1 cellular context compared by ENCODE assay signal in genomic region chr17:68437979-68438877, GRCh38.
A peak's percentile ranks its signal among the peaks of the same experiment; 100 is the strongest.
TF ChIP-seq lines count a peak whose summit lies in the region.

No MANE protein-coding gene starts in this region.

TF ChIP-seq in K562, 482 proteins besides CTCF, POLR2A, EP300 and RAD21 (continued from another document and continues in another):
- TF ChIP-seq DMBX1 (CRISPR knock-in tag; IDR thresholded peaks at IDR 0.05; ENCODE audit: borderline replicate concordance), result peak; percentile 74
- TF ChIP-seq FIP1L1 (IDR thresholded peaks at IDR 0.05; ENCODE audit: low read depth, low read length, poor library complexity, severe bottlenecking), result no peak
- TF ChIP-seq CBX5 (IDR thresholded peaks at IDR 0.05; ENCODE audit: borderline replicate concordance, low read depth), result no peak
- TF ChIP-seq, protein P1, sequence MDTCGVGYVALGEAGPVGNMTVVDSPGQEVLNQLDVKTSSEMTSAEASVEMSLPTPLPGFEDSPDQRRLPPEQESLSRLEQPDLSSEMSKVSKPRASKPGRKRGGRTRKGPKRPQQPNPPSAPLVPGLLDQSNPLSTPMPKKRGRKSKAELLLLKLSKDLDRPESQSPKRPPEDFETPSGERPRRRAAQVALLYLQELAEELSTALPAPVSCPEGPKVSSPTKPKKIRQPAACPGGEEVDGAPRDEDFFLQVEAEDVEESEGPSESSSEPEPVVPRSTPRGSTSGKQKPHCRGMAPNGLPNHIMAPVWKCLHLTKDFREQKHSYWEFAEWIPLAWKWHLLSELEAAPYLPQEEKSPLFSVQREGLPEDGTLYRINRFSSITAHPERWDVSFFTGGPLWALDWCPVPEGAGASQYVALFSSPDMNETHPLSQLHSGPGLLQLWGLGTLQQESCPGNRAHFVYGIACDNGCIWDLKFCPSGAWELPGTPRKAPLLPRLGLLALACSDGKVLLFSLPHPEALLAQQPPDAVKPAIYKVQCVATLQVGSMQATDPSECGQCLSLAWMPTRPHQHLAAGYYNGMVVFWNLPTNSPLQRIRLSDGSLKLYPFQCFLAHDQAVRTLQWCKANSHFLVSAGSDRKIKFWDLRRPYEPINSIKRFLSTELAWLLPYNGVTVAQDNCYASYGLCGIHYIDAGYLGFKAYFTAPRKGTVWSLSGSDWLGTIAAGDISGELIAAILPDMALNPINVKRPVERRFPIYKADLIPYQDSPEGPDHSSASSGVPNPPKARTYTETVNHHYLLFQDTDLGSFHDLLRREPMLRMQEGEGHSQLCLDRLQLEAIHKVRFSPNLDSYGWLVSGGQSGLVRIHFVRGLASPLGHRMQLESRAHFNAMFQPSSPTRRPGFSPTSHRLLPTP (IDR thresholded peaks at IDR 0.05; ENCODE audit: borderline replicate concordance, extremely low read depth, insufficient read length), result no peak
- TF ChIP-seq ZNF436 (CRISPR knock-in tag; IDR thresholded peaks at IDR 0.05), result no peak
- peak in 1 of 2 experiments; percentile 50 for TF ChIP-seq E2F6 (IDR thresholded peaks at IDR 0.05; ENCODE audit: borderline replicate concordance in 1 of 2, extremely low read depth in 1 of 2, insufficient read depth in 1 of 2, insufficient read length in 1 of 2, low read depth in 1 of 2, low read length in 1 of 2, poor library complexity in 1 of 2, severe bottlenecking in 1 of 2)
- TF ChIP-seq TBL1XR1 (IDR thresholded peaks at IDR 0.05; ENCODE audit: low read length in 2 of 2), result peak in 1 of 2 experiments; percentile 64; a peak in 2 of 4 replicates
- TF ChIP-seq PREB (CRISPR knock-in tag; IDR thresholded peaks at IDR 0.05), result no peak
- TF ChIP-seq MTA1 (IDR thresholded peaks at IDR 0.05; ENCODE audit: borderline replicate concordance), result no peak
- peak; percentile 44; the same call in 1 of the 2 replicates for TF ChIP-seq NR2C1 (IDR thresholded peaks at IDR 0.05)
- TF ChIP-seq NR2C1 (tag; IDR thresholded peaks at IDR 0.05), result peak; percentile 75
- no peak for TF ChIP-seq POLR2AphosphoS2 (IDR thresholded peaks at IDR 0.05; ENCODE audit: low read length)
- TF ChIP-seq, protein P2, sequence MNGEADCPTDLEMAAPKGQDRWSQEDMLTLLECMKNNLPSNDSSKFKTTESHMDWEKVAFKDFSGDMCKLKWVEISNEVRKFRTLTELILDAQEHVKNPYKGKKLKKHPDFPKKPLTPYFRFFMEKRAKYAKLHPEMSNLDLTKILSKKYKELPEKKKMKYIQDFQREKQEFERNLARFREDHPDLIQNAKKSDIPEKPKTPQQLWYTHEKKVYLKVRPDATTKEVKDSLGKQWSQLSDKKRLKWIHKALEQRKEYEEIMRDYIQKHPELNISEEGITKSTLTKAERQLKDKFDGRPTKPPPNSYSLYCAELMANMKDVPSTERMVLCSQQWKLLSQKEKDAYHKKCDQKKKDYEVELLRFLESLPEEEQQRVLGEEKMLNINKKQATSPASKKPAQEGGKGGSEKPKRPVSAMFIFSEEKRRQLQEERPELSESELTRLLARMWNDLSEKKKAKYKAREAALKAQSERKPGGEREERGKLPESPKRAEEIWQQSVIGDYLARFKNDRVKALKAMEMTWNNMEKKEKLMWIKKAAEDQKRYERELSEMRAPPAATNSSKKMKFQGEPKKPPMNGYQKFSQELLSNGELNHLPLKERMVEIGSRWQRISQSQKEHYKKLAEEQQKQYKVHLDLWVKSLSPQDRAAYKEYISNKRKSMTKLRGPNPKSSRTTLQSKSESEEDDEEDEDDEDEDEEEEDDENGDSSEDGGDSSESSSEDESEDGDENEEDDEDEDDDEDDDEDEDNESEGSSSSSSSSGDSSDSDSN (IDR thresholded peaks at IDR 0.05; ENCODE audit: borderline replicate concordance in 1 of 2, low read depth in 2 of 2, low read length in 2 of 2), result 0 out of 4 replicates have a peak, but pooled peaks of 1 of the 2 experiments have one; percentile 59
- TF ChIP-seq, protein P3, sequence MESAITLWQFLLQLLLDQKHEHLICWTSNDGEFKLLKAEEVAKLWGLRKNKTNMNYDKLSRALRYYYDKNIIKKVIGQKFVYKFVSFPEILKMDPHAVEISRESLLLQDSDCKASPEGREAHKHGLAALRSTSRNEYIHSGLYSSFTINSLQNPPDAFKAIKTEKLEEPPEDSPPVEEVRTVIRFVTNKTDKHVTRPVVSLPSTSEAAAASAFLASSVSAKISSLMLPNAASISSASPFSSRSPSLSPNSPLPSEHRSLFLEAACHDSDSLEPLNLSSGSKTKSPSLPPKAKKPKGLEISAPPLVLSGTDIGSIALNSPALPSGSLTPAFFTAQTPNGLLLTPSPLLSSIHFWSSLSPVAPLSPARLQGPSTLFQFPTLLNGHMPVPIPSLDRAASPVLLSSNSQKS (CRISPR knock-in tag; IDR thresholded peaks at IDR 0.05), result no peak
- no peak for TF ChIP-seq ARID2 (IDR thresholded peaks at IDR 0.05)
- peak; percentile 83 for TF ChIP-seq ZNF76 (CRISPR knock-in tag; IDR thresholded peaks at IDR 0.05; ENCODE audit: borderline replicate concordance)
- TF ChIP-seq TCFL5 (CRISPR knock-in tag; conservative IDR thresholded peaks at IDR 0.05), result no peak
- TF ChIP-seq ZNF583 (CRISPR knock-in tag; IDR thresholded peaks at IDR 0.05), result 0 out of 2 replicates have a peak, but pooled peaks have one; percentile 41
- TF ChIP-seq ZNF561 (CRISPR knock-in tag; conservative IDR thresholded peaks at IDR 0.05), result no peak
- peak; percentile 22; the same call in 1 of the 2 replicates for TF ChIP-seq MTA3 (IDR thresholded peaks at IDR 0.05; ENCODE audit: borderline replicate concordance)
- 0 out of 2 replicates have a peak, but pooled peaks have one; percentile 8 for TF ChIP-seq BRD4 (IDR thresholded peaks at IDR 0.05)
- no peak for TF ChIP-seq CSDE1 (IDR thresholded peaks at IDR 0.05)
- TF ChIP-seq ILF3 (IDR thresholded peaks at IDR 0.05; ENCODE audit: borderline replicate concordance), result no peak
- no peak for TF ChIP-seq ZSCAN29 (IDR thresholded peaks at IDR 0.05)
- TF ChIP-seq SREBF2 (CRISPR knock-in tag; IDR thresholded peaks at IDR 0.05), result no peak
- TF ChIP-seq HDAC6 (IDR thresholded peaks at IDR 0.05; ENCODE audit: low read depth, low read length), result no peak
- no peak for TF ChIP-seq ZNF133 (CRISPR knock-in tag; IDR thresholded peaks at IDR 0.05)
- no peak for TF ChIP-seq ZNF3 (CRISPR knock-in tag; IDR thresholded peaks at IDR 0.05)
- no peak for TF ChIP-seq E2F5 (CRISPR knock-in tag; IDR thresholded peaks at IDR 0.05)
- TF ChIP-seq NFYB (IDR thresholded peaks at IDR 0.05; ENCODE audit: extremely low read depth, insufficient read length), result no peak
- TF ChIP-seq PHF20 (IDR thresholded peaks at IDR 0.05; ENCODE audit: partially characterized antibody), result no peak
- TF ChIP-seq DLX4 (CRISPR knock-in tag; IDR thresholded peaks at IDR 0.05), result no peak
- TF ChIP-seq RBM39 (optimal IDR thresholded peaks at IDR 0.05; ENCODE audit: low read depth, low read length), result no peak
- TF ChIP-seq MAFK (IDR thresholded peaks at IDR 0.05; ENCODE audit: low read length), result peak; percentile 30; the same call in 1 of the 2 replicates
- TF ChIP-seq HMG20B (CRISPR knock-in tag; IDR thresholded peaks at IDR 0.05), result no peak
- no peak for TF ChIP-seq CBFB (CRISPR knock-in tag; IDR thresholded peaks at IDR 0.05)
- TF ChIP-seq RB1 (IDR thresholded peaks at IDR 0.05; ENCODE audit: low read depth), result no peak
- TF ChIP-seq CBFA2T2 (conservative IDR thresholded peaks at IDR 0.05), result peak; percentile 39
- no peak for TF ChIP-seq SNIP1 (IDR thresholded peaks at IDR 0.05; ENCODE audit: low read depth)
- TF ChIP-seq CHD4 (IDR thresholded peaks at IDR 0.05; ENCODE audit: insufficient read depth, insufficient replicate concordance, low read depth, low read length, poor library complexity, severe bottlenecking), result no peak
- TF ChIP-seq MAZ (CRISPR knock-in tag; conservative IDR thresholded peaks at IDR 0.05 in 1 of 2, IDR thresholded peaks at IDR 0.05 in 1 of 2), result no peak; a peak in 1 of 4 replicates
- TF ChIP-seq, protein P4, sequence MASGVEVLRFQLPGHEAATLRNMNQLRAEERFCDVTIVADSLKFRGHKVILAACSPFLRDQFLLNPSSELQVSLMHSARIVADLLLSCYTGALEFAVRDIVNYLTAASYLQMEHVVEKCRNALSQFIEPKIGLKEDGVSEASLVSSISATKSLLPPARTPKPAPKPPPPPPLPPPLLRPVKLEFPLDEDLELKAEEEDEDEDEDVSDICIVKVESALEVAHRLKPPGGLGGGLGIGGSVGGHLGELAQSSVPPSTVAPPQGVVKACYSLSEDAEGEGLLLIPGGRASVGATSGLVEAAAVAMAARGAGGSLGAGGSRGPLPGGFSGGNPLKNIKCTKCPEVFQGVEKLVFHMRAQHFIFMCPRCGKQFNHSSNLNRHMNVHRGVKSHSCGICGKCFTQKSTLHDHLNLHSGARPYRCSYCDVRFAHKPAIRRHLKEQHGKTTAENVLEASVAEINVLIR (CRISPR knock-in tag; IDR thresholded peaks at IDR 0.05), result no peak
- peak; percentile 94 for TF ChIP-seq ZNF592 (IDR thresholded peaks at IDR 0.05)
- peak; percentile 73 for TF ChIP-seq TCF3 (CRISPR knock-in tag; IDR thresholded peaks at IDR 0.05)
- no peak for TF ChIP-seq ZNF408 (CRISPR knock-in tag; IDR thresholded peaks at IDR 0.05; ENCODE audit: low read depth)
- no peak for TF ChIP-seq HDAC1 (IDR thresholded peaks at IDR 0.05)
- no peak for TF ChIP-seq NONO (IDR thresholded peaks at IDR 0.05; ENCODE audit: low read depth in 2 of 2, low read length in 1 of 2)
- no peak for TF ChIP-seq SMARCA4 (IDR thresholded peaks at IDR 0.05)
- no peak for TF ChIP-seq ETS2 (tag; IDR thresholded peaks at IDR 0.05; ENCODE audit: borderline replicate concordance, poor library complexity, severe bottlenecking)
- TF ChIP-seq BCOR (IDR thresholded peaks at IDR 0.05), result peak; percentile 50; the same call in 1 of the 2 replicates
- no peak for TF ChIP-seq NR0B1 (IDR thresholded peaks at IDR 0.05; ENCODE audit: partially characterized antibody)
- no peak for TF ChIP-seq NR3C1 (CRISPR knock-in tag; IDR thresholded peaks at IDR 0.05)
- no peak; the same call in 1 of the 2 replicates for TF ChIP-seq MTA2 (IDR thresholded peaks at IDR 0.05; ENCODE audit: low read depth)
- no peak for TF ChIP-seq TAF15 (IDR thresholded peaks at IDR 0.05; ENCODE audit: low read depth, low read length)
- TF ChIP-seq ZKSCAN1 (IDR thresholded peaks at IDR 0.05; ENCODE audit: low read depth, low read length), result 0 out of 2 replicates have a peak, but pooled peaks have one; percentile 41
- TF ChIP-seq SNRNP70 (optimal IDR thresholded peaks at IDR 0.05; ENCODE audit: low read depth, low read length), result no peak
